In genomic region chr20:63650486-63650885, GRCh38 we compare ENCODE assay signal across 12 cellular contexts. TPM values are rescaled to one million over a fixed set of nuclear protein-coding genes. Genes with fewer than 3 reads are reported as not detected.
"Had no signal": no experiment of that assay in that cellular context is flagged by ENCODE, and none has a peak within 500 bp of the region (broad histone marks: within the 10 kb centered on the region; RNA-seq: fewer than 3 reads in every experiment).

No MANE protein-coding gene starts in this region.

RNA-seq across cellular contexts. Expression of gene TNFRSF6B, which starts 46.0 kb away (rescaled TPM):
- total RNA-seq: activated B cell treated with CpG ODN at 0.5 μM for 24 hours; activated CD4-positive, alpha-beta memory T cell treated with anti-CD3 and anti-CD28 coated beads for 36 hours; activated CD4-positive, alpha-beta memory T cell treated with anti-CD3 and anti-CD28 coated beads, Interleukin-2, amount 10 ng/mL, durations not matched to agents 7 days and 5 days; activated CD4-positive, alpha-beta T cell treated with anti-CD3 and anti-CD28 coated beads, Interleukin-2, amount 10 ng/mL, durations not matched to agents 24 days and 14 days; activated CD8-positive, alpha-beta memory T cell treated with anti-CD3 and anti-CD28 coated beads for 36 hours; activated CD8-positive, alpha-beta memory T cell treated with anti-CD3 and anti-CD28 coated beads, Interleukin-2, amount 10 ng/mL, durations not matched to agents 7 days and 5 days; activated CD8-positive, alpha-beta T cell treated with anti-CD3 and anti-CD28 coated beads for 36 hours; activated CD8-positive, alpha-beta T cell treated with anti-CD3 and anti-CD28 coated beads, Interleukin-2, amount 10 ng/mL, durations not matched to agents 7 days and 5 days; T-helper 1 cell treated with Interleukin-12 subunit alpha and Interleukin-12 subunit beta and Interleukin-4 antibody, amounts not matched to agents 30 ng/mL and 1 ng/mL, for 36 hours; T-helper 17 cell; T-helper 2 cell treated with Interferon-gamma antibody and Interleukin-4, amounts not matched to agents 100 ng/mL and 5 ng/mL, for 36 hours; WTC11 had no signal
